ENCODE assay signal across 28 cellular contexts in genomic region chr5:85268194-85268593, GRCh38.
"Had no signal": no experiment of that assay in that cellular context is flagged by ENCODE, and none has a peak within 500 bp of the region (broad histone marks: within the 10 kb centered on the region; RNA-seq: fewer than 3 reads in every experiment).

No MANE protein-coding gene starts in this region.

- H3K4me1 ChIP-seq: adrenal gland, ascending aorta, body of pancreas, breast epithelium had no signal

- H3K27ac ChIP-seq: adrenal gland, ascending aorta, body of pancreas, brain microvascular endothelial cell, breast epithelium, cardiac muscle cell had no signal

- H3K4me3 ChIP-seq: adrenal gland, ascending aorta, body of pancreas, breast epithelium, cardiac muscle cell had no signal

- H3K36me3 ChIP-seq: adrenal gland, ascending aorta, brain microvascular endothelial cell, breast epithelium, cardiac muscle cell had no signal

- DNase-seq: activated effector memory CD4-positive, alpha-beta T cell treated with anti-CD3 and anti-CD28 coated beads, Interleukin-2, amount 50 U/mL, for 16 hours; activated effector memory CD4-positive, alpha-beta T cell treated with Interleukin-2 at 50 U/mL for 16 hours; activated gamma-delta T cell; activated gamma-delta T cell treated with Interleukin-2 at 50 U/mL for 16 hours; activated naive CD4-positive, alpha-beta T cell; activated naive CD4-positive, alpha-beta T cell treated with anti-CD3 and anti-CD28 coated beads for 36 hours; activated naive CD4-positive, alpha-beta T cell treated with anti-CD3 and anti-CD28 coated beads, Interleukin-2, amount 10 ng/mL, durations not matched to agents 7 days and 5 days; activated naive CD4-positive, alpha-beta T cell treated with anti-CD3 and anti-CD28 coated beads, Interleukin-2, amount 50 U/mL, for 16 hours; activated naive CD4-positive, alpha-beta T cell treated with Interleukin-2 at 50 U/mL for 16 hours; activated naive CD8-positive, alpha-beta T cell treated with anti-CD3 and anti-CD28 coated beads for 36 hours; activated naive CD8-positive, alpha-beta T cell treated with anti-CD3 and anti-CD28 coated beads, Interleukin-2, amount 10 ng/mL, durations not matched to agents 7 days and 5 days; activated naive CD8-positive, alpha-beta T cell treated with anti-CD3 and anti-CD28 coated beads, Interleukin-2, amount 50 U/mL, for 24 hours; activated T-cell treated with anti-CD3 and anti-CD28 coated beads, Interleukin-2, amount 50 U/mL, for 1 hour; activated T-cell treated with anti-CD3 and anti-CD28 coated beads, Interleukin-2, amount 50 U/mL, for 24 hours; activated T-cell treated with anti-CD3 and anti-CD28 coated beads, Interleukin-2, amount 50 U/mL, for 4 hours; activated T-cell treated with anti-CD3 and anti-CD28 coated beads, Interleukin-2, amount 50 U/mL, for 48 hours; activated T-cell treated with anti-CD3 and anti-CD28 coated beads, Interleukin-2, amount 50 U/mL, for 72 hours; adrenal gland; amniotic stem cell; amygdala; aorta; body of pancreas; brain microvascular endothelial cell; central memory CD4-positive, alpha-beta T cell; cerebellar nuclear complex had no signal

- H3K9me3 ChIP-seq: adrenal gland, ascending aorta, body of pancreas, breast epithelium had no signal

- H3K27me3 ChIP-seq: adrenal gland, ascending aorta, body of pancreas, brain microvascular endothelial cell, breast epithelium, cardiac muscle cell had no signal
